ENCODE assay signal across 20 cellular contexts in genomic region chr1:201533836-201534235, GRCh38. TPM values are rescaled to one million over a fixed set of nuclear protein-coding genes. Genes with fewer than 3 reads are reported as not detected.
DNase-seq lines count a peak whose midpoint lies in the region; ATAC-seq and TF ChIP-seq lines count a peak whose summit lies in the region.
"Had no signal": no experiment of that assay in that cellular context is flagged by ENCODE, and none has a peak within 500 bp of the region (broad histone marks: within the 10 kb centered on the region; RNA-seq: fewer than 3 reads in every experiment).

No MANE protein-coding gene starts in this region.

- POLR2A ChIA-PET in OCI-LY7 (lab: Charles Lee): interaction anchor here (1.1 to 1.4 kb wide), 2 partner anchors 18 kb away, joined by 3 read pairs; no protein-coding TSS in a partner anchor
- POLR2A ChIA-PET in WTC11 (lab: Charles Lee): no interaction called here

- H3K9me3 ChIP-seq in BLaER1 treated with 17β-estradiol and CSF1 and Interleukin-3, amounts not matched to agents 10 nM and 100 nM (replicated peaks in 1 of 11): no peaks in the 10 kb centered on the region
- H3K9me3 ChIP-seq in OCI-LY7 (ENCODE audit: low read length) (no peaks in the 10 kb centered on the region), sigmoid colon (no peaks in the 10 kb centered on the region)
- no peaks in the 10 kb centered on the region for H3K9me3 ChIP-seq in effector memory CD4-positive, alpha-beta T cell (ENCODE audit: control insufficient read depth, low read length)
- H3K9me3 ChIP-seq: Caco-2 had no signal

- CTCF ChIA-PET in OCI-LY7 (lab: Charles Lee; ENCODE audit: unreplicated experiment) (no interaction called here), WTC11 (lab: Charles Lee) (interaction anchor here (1.0 to 8.2 kb wide), 6 partner anchors 9 to 362 kb away, joined by 3 to 87 read pairs (median 16); no protein-coding TSS in a partner anchor)

- intact Hi-C loops in OCI-LY7 (cut with micrococcal nuclease; ENCODE audit: unreplicated experiment): no loop called here
- intact Hi-C loops in sigmoid colon (cut with DNase I): loop anchor here (5.0 kb wide), 1 partner anchor 113 kb away; no protein-coding TSS in a partner anchor

- no peaks in the 10 kb centered on the region for H3K36me3 Mint-ChIP-seq in WTC11

- TF ChIP-seq EP300 in sigmoid colon (IDR thresholded peaks at IDR 0.05): no peak

- H3K79me2 ChIP-seq in OCI-LY7 (ENCODE audit: insufficient read depth, low read depth, low read length): no peaks in the 10 kb centered on the region

- BruUV-seq in OCI-LY7 (replicated peaks; lab: Mats Ljungman, UMichigan): TSS peak; percentile 20

- H3K27ac Mint-ChIP-seq in WTC11: no peak overlapping the region

- TF ChIP-seq POLR2A in sigmoid colon (IDR thresholded peaks at IDR 0.05): no peak

- H3K27me3 Mint-ChIP-seq in WTC11 (ENCODE audit: low read depth): peaks cover 29% of the 10 kb centered on the region

- H3K4me1 ChIP-seq in BLaER1 treated with 17β-estradiol and CSF1 and Interleukin-3, amounts not matched to agents 10 nM and 100 nM: peaks cover 67 to 90% (median 85%) of the 10 kb centered on the region in 10 experiments
- no peaks in the 10 kb centered on the region for H3K4me1 ChIP-seq in OCI-LY7 (ENCODE audit: insufficient read depth, low read length, poor library complexity, severe bottlenecking)
- H3K4me1 ChIP-seq in sigmoid colon: peaks cover 0 to 77% (median 73%) of the 10 kb centered on the region in 4 donors
- H3K4me1 ChIP-seq in effector memory CD4-positive, alpha-beta T cell (ENCODE audit: control insufficient read depth, insufficient read depth, low read length, poor library complexity, severe bottlenecking): peaks cover 8% of the 10 kb centered on the region

- no peaks in the 10 kb centered on the region; a peak in 3 of 22 replicates for H4K20me1 ChIP-seq in BLaER1 treated with 17β-estradiol and CSF1 and Interleukin-3, amounts not matched to agents 10 nM and 100 nM
- no peaks in the 10 kb centered on the region for H4K20me1 ChIP-seq in OCI-LY7 (ENCODE audit: insufficient read depth, low read length)

- H2AFZ ChIP-seq in OCI-LY7 (ENCODE audit: low read length): no peak overlapping the region

- H3K4me2 ChIP-seq in BLaER1 treated with 17β-estradiol and CSF1 and Interleukin-3, amounts not matched to agents 10 nM and 100 nM: peak overlapping the region in 10 of 11 experiments; percentile 11 to 98 (median 94); a peak in 17 of 22 replicates
- H3K4me2 ChIP-seq in OCI-LY7 (ENCODE audit: low read length): no peak overlapping the region

- H3K4me3 Mint-ChIP-seq in WTC11: no peak overlapping the region

- no peak for ATAC-seq in WTC11
- ATAC-seq: Panc1, Right ventricle myocardium inferior had no signal

- H3K27me3 ChIP-seq in BLaER1 treated with 17β-estradiol and CSF1 and Interleukin-3, amounts not matched to agents 10 nM and 100 nM: peaks cover 0 to 21% (median 13%) of the 10 kb centered on the region in 11 experiments; a peak in 11 of 22 replicates
- no peaks in the 10 kb centered on the region for H3K27me3 ChIP-seq in sigmoid colon
- peaks cover 19% of the 10 kb centered on the region for H3K27me3 ChIP-seq in effector memory CD4-positive, alpha-beta T cell (replicated peaks; ENCODE audit: control insufficient read depth, insufficient read depth, low read length, poor library complexity, severe bottlenecking)

- H3K36me3 ChIP-seq in BLaER1 treated with 17β-estradiol and CSF1 and Interleukin-3, amounts not matched to agents 10 nM and 100 nM: no peaks in the 10 kb centered on the region
- H3K36me3 ChIP-seq in OCI-LY7 (ENCODE audit: insufficient read depth, low read length): no peaks in the 10 kb centered on the region
- H3K36me3 ChIP-seq in sigmoid colon: no peaks in the 10 kb centered on the region
- no peaks in the 10 kb centered on the region for H3K36me3 ChIP-seq in effector memory CD4-positive, alpha-beta T cell (ENCODE audit: control insufficient read depth, insufficient read depth, low read length)

- no peaks in the 10 kb centered on the region for H3K9me2 ChIP-seq in OCI-LY7 (ENCODE audit: insufficient read depth, low read length)

- WGBS in sigmoid colon, 2 donors: 83 to 86% methylated on average over 4 of the region's 4 CpGs

- peak overlapping the region in 3 of 11 experiments; percentile 9 to 67 (median 52); a peak in 1 of 22 replicates for H3K27ac ChIP-seq in BLaER1 treated with 17β-estradiol and CSF1 and Interleukin-3, amounts not matched to agents 10 nM and 100 nM
- H3K27ac ChIP-seq in OCI-LY7 (ENCODE audit: low read depth, low read length, poor library complexity, severe bottlenecking): no peak overlapping the region
- H3K27ac ChIP-seq in sigmoid colon: peak overlapping the region; percentile 36 to 95 (median 90)
- H3K27ac ChIP-seq in effector memory CD4-positive, alpha-beta T cell (ENCODE audit: insufficient read depth, low read length, poor library complexity, severe bottlenecking): no peak overlapping the region
- H3K27ac ChIP-seq: C4-2B had no signal

- H3K9ac ChIP-seq in BLaER1 treated with 17β-estradiol and CSF1 and Interleukin-3, amounts not matched to agents 10 nM and 100 nM: no peak overlapping the region

- TF ChIP-seq CTCF in OCI-LY7 (conservative IDR thresholded peaks at IDR 0.05; ENCODE audit: low read length): no peak
- no peak for TF ChIP-seq CTCF in sigmoid colon (IDR thresholded peaks at IDR 0.05)
- no peak for TF ChIP-seq CTCF in WTC11 (IDR thresholded peaks at IDR 0.05)

- no peak for DNase-seq in OCI-LY7 (ENCODE audit: low spot score)
- DNase-seq in islet precursor cell: peak; percentile 80
- DNase-seq in sigmoid colon: no peak
- no peak for DNase-seq in stimulated activated CD4-positive, alpha-beta T cell treated with anti-CD3 and anti-CD28 coated beads, Interleukin-1b, Interleukin-23, amount 100 ng/mL, for 48 hours
- no peak for DNase-seq in COLO668 (lab: John Stamatoyannopoulos, UW; ENCODE audit: unreplicated experiment)
- DNase-seq in WTC11 (ENCODE audit: low spot score): no peak
- DNase-seq in effector memory CD4-positive, alpha-beta T cell: no peak
- DNase-seq: 8988T, Caco-2, DMS53, KG1, NCI-H1092, NCI-H1694, NCI-H2107, NCI-H446, NCI-H774 had no signal

- no peak overlapping the region for H3K4me3 ChIP-seq in BLaER1 treated with 17β-estradiol and CSF1 and Interleukin-3, amounts not matched to agents 10 nM and 100 nM
- no peak overlapping the region for H3K4me3 ChIP-seq in OCI-LY7 (ENCODE audit: low read depth, low read length, poor library complexity, severe bottlenecking)
- H3K4me3 ChIP-seq in sigmoid colon: no peak overlapping the region
- no peak overlapping the region for H3K4me3 ChIP-seq in effector memory CD4-positive, alpha-beta T cell (ENCODE audit: insufficient read depth, low read depth, low read length, poor library complexity, severe bottlenecking)

- H3K9me3 Mint-ChIP-seq in WTC11: no peaks in the 10 kb centered on the region

- H3K4me1 Mint-ChIP-seq in WTC11: peaks cover 32% of the 10 kb centered on the region

TF ChIP-seq in WTC11, 78 proteins besides CTCF, POLR2A, EP300 and RAD21 (continues in another document):
- no peak for TF ChIP-seq OVOL2 (CRISPR knock-in tag; IDR thresholded peaks at IDR 0.05; ENCODE audit: borderline replicate concordance)
- TF ChIP-seq ZNF416 (CRISPR knock-in tag; IDR thresholded peaks at IDR 0.05): no peak
- no peak for TF ChIP-seq ZNF263 (CRISPR knock-in tag; IDR thresholded peaks at IDR 0.05; ENCODE audit: low read depth)
- no peak for TF ChIP-seq STAT6 (CRISPR knock-in tag; conservative IDR thresholded peaks at IDR 0.05; ENCODE audit: low read depth)
- no peak for TF ChIP-seq EMX1 (CRISPR knock-in tag; IDR thresholded peaks at IDR 0.05)
- no peak for TF ChIP-seq NR3C1 (CRISPR knock-in tag; conservative IDR thresholded peaks at IDR 0.05; ENCODE audit: low read depth)
- no peak for TF ChIP-seq ZNF671 (CRISPR knock-in tag; IDR thresholded peaks at IDR 0.05)
- no peak for TF ChIP-seq ERG (CRISPR knock-in tag; IDR thresholded peaks at IDR 0.05)

RNA-seq across cellular contexts. Expression of gene NAV1, which starts 5.1 kb away (rescaled TPM):
- total RNA-seq in OCI-LY7 (2014; rRNA removed; shearing (Covaris generic)): 2.5 and 4.2 TPM in 2 replicates
- total RNA-seq in OCI-LY7 (2022) (19.8 and 20.7 TPM in 2 replicates), sigmoid colon (10 to 100 TPM; 17.1 to 44.9 (median 20.9) TPM), WTC11 (2021) (41.0 to 51.0 TPM (median 46.2 TPM) in 3 replicates)
- polyA plus RNA-seq in sigmoid colon: 1 to 10 TPM; 1.8 to 8.2 (median 3.0) TPM

RNA-seq across cellular contexts. Expression of gene CSRP1, which starts 26.9 kb away (rescaled TPM):
- total RNA-seq in OCI-LY7 (2014; rRNA removed; shearing (Covaris generic)): 46.4 and 52.8 TPM in 2 replicates
- total RNA-seq in OCI-LY7 (2022) (72.2 and 89.8 TPM in 2 replicates), sigmoid colon (1,000 to 10,000 TPM; 4,737 to 8,467 (median 6,048) TPM), WTC11 (2021) (10.7 to 15.4 TPM (median 14.3 TPM) in 3 replicates)
- polyA plus RNA-seq in sigmoid colon: 100 to 1,000 TPM; 189 to 296 (median 264) TPM

Comparison
In these comparisons a context has a peak if more than half of its experiments do, and no peak if none do; other contexts are left out.
1. H3K27ac ChIP-seq: peak in sigmoid colon (4 of 4); none in OCI-LY7 (single experiment) and effector memory CD4-positive, alpha-beta T cell (single experiment).
2. RNA of gene CSRP1, which starts 26.9 kb away (total RNA-seq): 4,737 to 8,467 TPM in sigmoid colon; 46.4 to 89.8 TPM in OCI-LY7 and 10.7 to 15.4 TPM in WTC11; every median in the first group is over 10 times any median in the second.